Comparison of ENCODE assay signal across 1 cellular context in genomic region chr21:45949928-45950739, GRCh38.
A peak's percentile ranks its signal among the peaks of the same experiment; 100 is the strongest.
TF ChIP-seq lines count a peak whose summit lies in the region.

No MANE protein-coding gene starts in this region.

TF ChIP-seq in HepG2, 621 proteins besides CTCF, POLR2A, EP300 and RAD21:
- peak; percentile 52; the same call in 1 of the 2 replicates for TF ChIP-seq CREB1 (IDR thresholded peaks at IDR 0.05)
- no peak for TF ChIP-seq CREB1 (CRISPR knock-in tag; IDR thresholded peaks at IDR 0.05)
- no peak for TF ChIP-seq TSC22D2 (CRISPR knock-in tag; IDR thresholded peaks at IDR 0.05; ENCODE audit: borderline replicate concordance)
TF ChIP-seq in HepG2: peak in this region for 1.
